In genomic region chr9:14462950-14463349, GRCh38 we compare ENCODE assay signal across 20 cellular contexts.
DNase-seq lines count a peak whose midpoint lies in the region; FAIRE-seq and TF ChIP-seq lines count a peak whose summit lies in the region.
"Had no signal": no experiment of that assay in that cellular context is flagged by ENCODE, and none has a peak within 500 bp of the region (broad histone marks: within the 10 kb centered on the region; RNA-seq: fewer than 3 reads in every experiment).

No MANE protein-coding gene starts in this region.

- TF ChIP-seq CTCF in osteoblast (IDR thresholded peaks at IDR 0.05; ENCODE audit: extremely low read depth, low read depth, low read length): no peak
- no peak for TF ChIP-seq CTCF in progenitor cell of endocrine pancreas (IDR thresholded peaks at IDR 0.05; ENCODE audit: unreplicated experiment)
- no peak for TF ChIP-seq CTCF in colonic mucosa (IDR thresholded peaks at IDR 0.05)

- FAIRE-seq in TTC549 (lab: Jason Lieb, UNC): peak; percentile 71
- FAIRE-seq in endometrium (lab: Jason Lieb, UNC): peak; percentile 43
- FAIRE-seq: GM12891, H1 had no signal

- H2AFZ ChIP-seq in osteoblast (ENCODE audit: low read length): no peak overlapping the region
- H2AFZ ChIP-seq: GM23248 had no signal

- H3K4me3 Mint-ChIP-seq in progenitor cell of endocrine pancreas (ENCODE audit: low read depth): no peak overlapping the region
- H3K4me3 Mint-ChIP-seq: B cell; CD4-positive, CD25-positive, alpha-beta regulatory T cell; CD8-positive, alpha-beta T cell had no signal

- H3K4me1 ChIP-seq in osteoblast (ENCODE audit: insufficient read depth, low read length) (no peaks in the 10 kb centered on the region), colonic mucosa (no peaks in the 10 kb centered on the region)
- H3K4me1 ChIP-seq: BLaER1, Caco-2 had no signal

- H4K20me1 ChIP-seq in osteoblast (ENCODE audit: insufficient read depth, low read length): no peaks in the 10 kb centered on the region
- H4K20me1 ChIP-seq: BLaER1 had no signal

- no peak overlapping the region for H3K4me3 ChIP-seq in osteoblast (ENCODE audit: insufficient read depth, low read length)
- H3K4me3 ChIP-seq in colonic mucosa: no peak overlapping the region
- H3K4me3 ChIP-seq: BLaER1, GM23248 had no signal

- no peak overlapping the region for H3K4me2 ChIP-seq in osteoblast (ENCODE audit: insufficient read depth, low read length)
- H3K4me2 ChIP-seq: BLaER1 had no signal

- H3K9me3 ChIP-seq in osteoblast (ENCODE audit: low read depth, low read length): no peaks in the 10 kb centered on the region
- no peaks in the 10 kb centered on the region for H3K9me3 ChIP-seq in colonic mucosa
- H3K9me3 ChIP-seq: BLaER1, Caco-2 had no signal

- no peak overlapping the region for H3K27ac Mint-ChIP-seq in progenitor cell of endocrine pancreas
- H3K27ac Mint-ChIP-seq: B cell; CD4-positive, CD25-positive, alpha-beta regulatory T cell; CD8-positive, alpha-beta T cell had no signal

- intact Hi-C loops in colonic mucosa (cut with DNase I): loop anchor here (10.0 kb wide), 2 partner anchors 302 to 682 kb away; no protein-coding TSS in a partner anchor

- peaks cover 4% of the 10 kb centered on the region for H3K27me3 ChIP-seq in osteoblast (ENCODE audit: insufficient read depth, low read length)
- no peaks in the 10 kb centered on the region for H3K27me3 ChIP-seq in colonic mucosa
- H3K27me3 ChIP-seq: BLaER1 had no signal

- no peaks in the 10 kb centered on the region for H3K36me3 Mint-ChIP-seq in progenitor cell of endocrine pancreas (ENCODE audit: insufficient read depth)
- H3K36me3 Mint-ChIP-seq: CD4-positive, CD25-positive, alpha-beta regulatory T cell; CD8-positive, alpha-beta T cell had no signal

- H3K36me3 ChIP-seq in osteoblast (ENCODE audit: insufficient read depth, low read length): no peaks in the 10 kb centered on the region
- no peaks in the 10 kb centered on the region for H3K36me3 ChIP-seq in colonic mucosa
- H3K36me3 ChIP-seq: BLaER1 had no signal

- H3K9ac ChIP-seq in colonic mucosa (ENCODE audit: low read depth in 2 of 2, low read length in 2 of 2): no peak overlapping the region
- H3K9ac ChIP-seq: BLaER1, GM23248 had no signal

- H3K9me3 Mint-ChIP-seq in progenitor cell of endocrine pancreas (ENCODE audit: low read depth): no peaks in the 10 kb centered on the region
- H3K9me3 Mint-ChIP-seq: CD8-positive, alpha-beta T cell had no signal

- DNase-seq in osteoblast (ENCODE audit: insufficient read length, low spot score, missing footprints) (peak; percentile 38), NCI-H2107 treated with DMSO at 0.1 percent for 48 hours (lab: John Stamatoyannopoulos, UW; ENCODE audit: unreplicated experiment) (no peak), progenitor cell of endocrine pancreas (ENCODE audit: low spot score, unreplicated experiment) (no peak), colonic mucosa (no peak)
- DNase-seq: Caco-2; CD4-positive, CD25-positive, alpha-beta regulatory T cell; CD8-positive, alpha-beta T cell; DMS153; DND-41; GF-D8; GM23248; H7; HCEC 1CT had no signal

- H3K4me1 Mint-ChIP-seq in progenitor cell of endocrine pancreas (ENCODE audit: low read depth): no peaks in the 10 kb centered on the region
- H3K4me1 Mint-ChIP-seq: B cell; CD4-positive, CD25-positive, alpha-beta regulatory T cell had no signal

- H3K27ac ChIP-seq in osteoblast (ENCODE audit: low read depth, low read length) (no peak overlapping the region), colonic mucosa (no peak overlapping the region)
- H3K27ac ChIP-seq: BLaER1, C4-2B, GM23248 had no signal

- H3K27me3 Mint-ChIP-seq in progenitor cell of endocrine pancreas: no peaks in the 10 kb centered on the region
- H3K27me3 Mint-ChIP-seq: CD4-positive, CD25-positive, alpha-beta regulatory T cell had no signal

- no peaks in the 10 kb centered on the region for H3K79me2 ChIP-seq in osteoblast (ENCODE audit: insufficient read depth, low read length)
